36 cellular contexts compared by ENCODE assay signal in genomic region chr5:85929713-85930112, GRCh38.
"Had no signal": no experiment of that assay in that cellular context is flagged by ENCODE, and none has a peak within 500 bp of the region (broad histone marks: within the 10 kb centered on the region; RNA-seq: fewer than 3 reads in every experiment).

No MANE protein-coding gene starts in this region.

- H3K4me3 Mint-ChIP-seq: activated naive CD4-positive, alpha-beta T cell treated with anti-CD3 and anti-CD28 coated beads for 36 hours; activated naive CD4-positive, alpha-beta T cell treated with anti-CD3 and anti-CD28 coated beads, Interleukin-2, amount 10 ng/mL, durations not matched to agents 7 days and 5 days; activated naive CD4-positive, alpha-beta T cell treated with anti-CD3 and anti-CD28 coated beads, Interleukin-2, amount 50 U/mL, for 24 hours; activated naive CD8-positive, alpha-beta T cell; activated naive CD8-positive, alpha-beta T cell treated with anti-CD3 and anti-CD28 coated beads for 36 hours; activated naive CD8-positive, alpha-beta T cell treated with anti-CD3 and anti-CD28 coated beads, Interleukin-2, amount 10 ng/mL, durations not matched to agents 7 days and 5 days; activated naive CD8-positive, alpha-beta T cell treated with anti-CD3 and anti-CD28 coated beads, Interleukin-2, amount 50 U/mL, for 24 hours; activated T-cell treated with anti-CD3 and anti-CD28 coated beads, Interleukin-2, amount 50 U/mL, for 24 hours; activated T-cell treated with anti-CD3 and anti-CD28 coated beads, Interleukin-2, amount 50 U/mL, for 4 hours; activated T-cell treated with anti-CD3 and anti-CD28 coated beads, Interleukin-2, amount 50 U/mL, for 72 hours; activated T-helper 1 cell treated with anti-CD3 and anti-CD28 coated beads, Interleukin-12 subunit alpha, Interleukin-12 subunit beta, Interleukin-2, Interleukin-4 antibody, amounts not matched to agents 30 ng/mL and 10 ng/mL and 1 ng/mL, durations not matched to agents 14 hours and 24 hours and 36 hours; activated T-helper 17 cell treated with anti-CD3 and anti-CD28 coated beads, Interleukin-2, amount 50 U/mL, for 72 hours; brain; central memory CD8-positive, alpha-beta T cell had no signal

- FAIRE-seq: astrocyte, bronchial epithelial cell had no signal

- ATAC-seq: activated naive CD4-positive, alpha-beta T cell treated with anti-CD3 and anti-CD28 coated beads, Interleukin-2, amount 50 U/mL, for 72 hours; activated naive CD8-positive, alpha-beta T cell treated with anti-CD3 and anti-CD28 coated beads, Interleukin-2, amount 50 U/mL, for 24 hours; activated T-cell treated with anti-CD3 and anti-CD28 coated beads, Interleukin-2, amount 50 U/mL, for 4 hours; activated T-cell treated with anti-CD3 and anti-CD28 coated beads, Interleukin-2, amount 50 U/mL, for 72 hours; activated T-helper 17 cell treated with anti-CD3 and anti-CD28 coated beads, Interleukin-2, amount 50 U/mL, for 72 hours; body of pancreas had no signal

- H3K36me3 Mint-ChIP-seq: activated naive CD4-positive, alpha-beta T cell treated with anti-CD3 and anti-CD28 coated beads, Interleukin-2, amount 10 ng/mL, durations not matched to agents 7 days and 5 days; activated naive CD4-positive, alpha-beta T cell treated with anti-CD3 and anti-CD28 coated beads, Interleukin-2, amount 50 U/mL, for 24 hours; activated naive CD4-positive, alpha-beta T cell treated with anti-CD3 and anti-CD28 coated beads, Interleukin-2, amount 50 U/mL, for 72 hours; activated naive CD8-positive, alpha-beta T cell; activated naive CD8-positive, alpha-beta T cell treated with anti-CD3 and anti-CD28 coated beads for 36 hours; activated naive CD8-positive, alpha-beta T cell treated with anti-CD3 and anti-CD28 coated beads, Interleukin-2, amount 10 ng/mL, durations not matched to agents 7 days and 5 days; brain had no signal

- H3K9me3 ChIP-seq: adrenal gland, body of pancreas had no signal

- H3K4me1 Mint-ChIP-seq: activated naive CD4-positive, alpha-beta T cell treated with anti-CD3 and anti-CD28 coated beads, Interleukin-2, amount 10 ng/mL, durations not matched to agents 7 days and 5 days; activated naive CD4-positive, alpha-beta T cell treated with anti-CD3 and anti-CD28 coated beads, Interleukin-2, amount 50 U/mL, for 24 hours; activated naive CD8-positive, alpha-beta T cell treated with anti-CD3 and anti-CD28 coated beads for 36 hours; activated naive CD8-positive, alpha-beta T cell treated with anti-CD3 and anti-CD28 coated beads, Interleukin-2, amount 10 ng/mL, durations not matched to agents 7 days and 5 days; activated naive CD8-positive, alpha-beta T cell treated with anti-CD3 and anti-CD28 coated beads, Interleukin-2, amount 50 U/mL, for 24 hours; activated T-helper 17 cell treated with anti-CD3 and anti-CD28 coated beads, Interleukin-2, amount 50 U/mL, for 72 hours; brain; central memory CD8-positive, alpha-beta T cell had no signal

- DNase-seq: activated effector memory CD4-positive, alpha-beta T cell treated with anti-CD3 and anti-CD28 coated beads, Interleukin-2, amount 50 U/mL, for 16 hours; activated effector memory CD4-positive, alpha-beta T cell treated with Interleukin-2 at 50 U/mL for 16 hours; activated gamma-delta T cell; activated gamma-delta T cell treated with Interleukin-2 at 50 U/mL for 16 hours; activated naive CD4-positive, alpha-beta T cell; activated naive CD4-positive, alpha-beta T cell treated with anti-CD3 and anti-CD28 coated beads for 36 hours; activated naive CD4-positive, alpha-beta T cell treated with anti-CD3 and anti-CD28 coated beads, Interleukin-2, amount 10 ng/mL, durations not matched to agents 7 days and 5 days; activated naive CD4-positive, alpha-beta T cell treated with anti-CD3 and anti-CD28 coated beads, Interleukin-2, amount 50 U/mL, for 16 hours; activated naive CD4-positive, alpha-beta T cell treated with Interleukin-2 at 50 U/mL for 16 hours; activated naive CD8-positive, alpha-beta T cell treated with anti-CD3 and anti-CD28 coated beads for 36 hours; activated naive CD8-positive, alpha-beta T cell treated with anti-CD3 and anti-CD28 coated beads, Interleukin-2, amount 10 ng/mL, durations not matched to agents 7 days and 5 days; activated naive CD8-positive, alpha-beta T cell treated with anti-CD3 and anti-CD28 coated beads, Interleukin-2, amount 50 U/mL, for 24 hours; activated T-cell treated with anti-CD3 and anti-CD28 coated beads, Interleukin-2, amount 50 U/mL, for 24 hours; activated T-cell treated with anti-CD3 and anti-CD28 coated beads, Interleukin-2, amount 50 U/mL, for 4 hours; activated T-cell treated with anti-CD3 and anti-CD28 coated beads, Interleukin-2, amount 50 U/mL, for 48 hours; activated T-cell treated with anti-CD3 and anti-CD28 coated beads, Interleukin-2, amount 50 U/mL, for 72 hours; adrenal gland; amniotic stem cell; amygdala; anterior cingulate cortex; aorta; body of pancreas; brain microvascular endothelial cell; caudate nucleus; central memory CD4-positive, alpha-beta T cell; cerebellar nuclear complex had no signal

- H3K27ac Mint-ChIP-seq: activated naive CD4-positive, alpha-beta T cell treated with anti-CD3 and anti-CD28 coated beads for 36 hours; activated naive CD4-positive, alpha-beta T cell treated with anti-CD3 and anti-CD28 coated beads, Interleukin-2, amount 10 ng/mL, durations not matched to agents 7 days and 5 days; activated naive CD4-positive, alpha-beta T cell treated with anti-CD3 and anti-CD28 coated beads, Interleukin-2, amount 50 U/mL, for 24 hours; activated naive CD4-positive, alpha-beta T cell treated with anti-CD3 and anti-CD28 coated beads, Interleukin-2, amount 50 U/mL, for 72 hours; activated naive CD8-positive, alpha-beta T cell; activated naive CD8-positive, alpha-beta T cell treated with anti-CD3 and anti-CD28 coated beads for 36 hours; activated naive CD8-positive, alpha-beta T cell treated with anti-CD3 and anti-CD28 coated beads, Interleukin-2, amount 10 ng/mL, durations not matched to agents 7 days and 5 days; activated naive CD8-positive, alpha-beta T cell treated with anti-CD3 and anti-CD28 coated beads, Interleukin-2, amount 50 U/mL, for 24 hours; activated T-cell treated with anti-CD3 and anti-CD28 coated beads, Interleukin-2, amount 50 U/mL, for 24 hours; activated T-cell treated with anti-CD3 and anti-CD28 coated beads, Interleukin-2, amount 50 U/mL, for 72 hours; activated T-helper 1 cell treated with anti-CD3 and anti-CD28 coated beads, Interleukin-12 subunit alpha, Interleukin-12 subunit beta, Interleukin-2, Interleukin-4 antibody, amounts not matched to agents 30 ng/mL and 10 ng/mL and 1 ng/mL, durations not matched to agents 14 hours and 24 hours and 36 hours; activated T-helper 17 cell treated with anti-CD3 and anti-CD28 coated beads, Interleukin-2, amount 50 U/mL, for 72 hours; activated T-helper 2 cell treated with anti-CD3 and anti-CD28 coated beads, Interferon-gamma antibody, Interleukin-2, Interleukin-4, amounts not matched to agents 10 μg/mL and 5 μg/mL and 100 μg/mL, durations not matched to agents 14 hours and 24 hours and 36 hours; brain had no signal

- H3K27me3 Mint-ChIP-seq: activated naive CD4-positive, alpha-beta T cell treated with anti-CD3 and anti-CD28 coated beads, Interleukin-2, amount 10 ng/mL, durations not matched to agents 7 days and 5 days; activated naive CD4-positive, alpha-beta T cell treated with anti-CD3 and anti-CD28 coated beads, Interleukin-2, amount 50 U/mL, for 24 hours; activated naive CD8-positive, alpha-beta T cell; activated naive CD8-positive, alpha-beta T cell treated with anti-CD3 and anti-CD28 coated beads for 36 hours; activated naive CD8-positive, alpha-beta T cell treated with anti-CD3 and anti-CD28 coated beads, Interleukin-2, amount 10 ng/mL, durations not matched to agents 7 days and 5 days; activated naive CD8-positive, alpha-beta T cell treated with anti-CD3 and anti-CD28 coated beads, Interleukin-2, amount 50 U/mL, for 24 hours; activated T-cell treated with anti-CD3 and anti-CD28 coated beads, Interleukin-2, amount 50 U/mL, for 24 hours; activated T-helper 17 cell treated with anti-CD3 and anti-CD28 coated beads, Interleukin-2, amount 50 U/mL, for 72 hours; central memory CD8-positive, alpha-beta T cell had no signal
